8 cellular contexts compared by ENCODE assay signal in genomic region chr15:94119923-94120775, GRCh38.
A peak's percentile ranks its signal among the peaks of the same experiment; 100 is the strongest.
DNase-seq lines count a peak whose midpoint lies in the region; ATAC-seq and TF ChIP-seq lines count a peak whose summit lies in the region.

No MANE protein-coding gene starts in this region.

- H3K27ac ChIP-seq in muscle layer of colon (ENCODE audit: low read depth, low read length), result peak overlapping the region; percentile 45
- H3K27ac ChIP-seq in tibial artery, result peak overlapping the region; percentile 34 to 42

- no peak overlapping the region for H3K9ac ChIP-seq in muscle layer of colon (ENCODE audit: low read length)

- peaks cover 26% of the 10 kb centered on the region for H3K4me1 ChIP-seq in muscle layer of colon (ENCODE audit: insufficient read depth, low read length)
- peaks cover 0 to 15% (median 4%) of the 10 kb centered on the region in 4 donors for H3K4me1 ChIP-seq in tibial artery

- intact Hi-C loops in tibial artery (cut with DNase I; ENCODE audit: low total_unique reads), result loop anchor here (5.0 kb wide), 1 partner anchor 1088 kb away; no protein-coding TSS in a partner anchor

- TF ChIP-seq CTCF in WI38 (IDR thresholded peaks at IDR 0.05; ENCODE audit: low read depth, low read length), result peak; percentile 70
- TF ChIP-seq CTCF in tibial artery (IDR thresholded peaks at IDR 0.05), result peak; percentile 85 to 95

- H3K36me3 ChIP-seq in muscle layer of colon (ENCODE audit: insufficient read depth, low read length) (no peaks in the 10 kb centered on the region), tibial artery (no peaks in the 10 kb centered on the region)

- no peaks in the 10 kb centered on the region for H3K27me3 ChIP-seq in muscle layer of colon (ENCODE audit: control insufficient read depth in 1 of 2, insufficient read depth in 2 of 2, low read length in 2 of 2)
- H3K27me3 ChIP-seq in tibial artery, result no peaks in the 10 kb centered on the region

- H3K4me3 ChIP-seq in WI38 (ENCODE audit: low read depth, low read length) (no peak overlapping the region), muscle layer of colon (ENCODE audit: low read depth in 1 of 2, low read length in 2 of 2) (no peak overlapping the region), tibial artery (no peak overlapping the region)

- peak; percentile 97 for ATAC-seq in GM19438 (IDR thresholded peaks at IDR 0.05; ENCODE audit: low read depth, unreplicated experiment)
- peak; percentile 100 for ATAC-seq in HG03442 (IDR thresholded peaks at IDR 0.05; ENCODE audit: unreplicated experiment)

- DNase-seq in DMS 273 (lab: John Stamatoyannopoulos, UW; ENCODE audit: unreplicated experiment), result peak; percentile 82
- peak; percentile 72 for DNase-seq in NCI-H345 treated with DMSO at 0.1 percent for 48 hours (lab: John Stamatoyannopoulos, UW; ENCODE audit: unreplicated experiment)
- DNase-seq in epidermal melanocyte (ENCODE audit: insufficient read length, low spot score), result peak; percentile 50
- DNase-seq in tibial artery, result peak; percentile 72 to 73

- H3K9me3 ChIP-seq in muscle layer of colon (ENCODE audit: low read length), result no peaks in the 10 kb centered on the region
- no peaks in the 10 kb centered on the region for H3K9me3 ChIP-seq in tibial artery
